In the genomic region with DNA sequence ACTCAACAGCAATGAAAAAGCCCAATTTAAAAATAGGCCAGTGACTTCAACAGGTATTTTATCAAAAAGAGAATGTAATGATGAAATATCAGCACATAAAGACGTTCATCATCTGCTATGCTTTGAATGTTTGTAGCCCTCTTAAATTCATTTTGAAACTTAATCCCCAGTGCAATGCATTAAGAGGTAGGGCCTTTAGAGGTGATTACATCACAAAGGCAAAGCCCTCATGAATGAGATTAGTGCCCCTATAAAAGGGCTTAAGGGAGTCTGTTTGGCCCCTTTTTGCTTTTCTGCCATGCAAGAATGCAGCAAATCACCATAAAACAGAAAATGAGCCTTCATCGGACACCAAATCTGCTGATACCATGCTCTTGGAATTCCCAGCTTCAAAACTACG, we compare ENCODE assay signal across 31 cellular contexts.
"Had no signal": no experiment of that assay in that cellular context is flagged by ENCODE, and none has a peak within 500 bp of the region (broad histone marks: within the 10 kb centered on the region; RNA-seq: fewer than 3 reads in every experiment).

No MANE protein-coding gene starts in this region.

- H3K4me1 Mint-ChIP-seq: activated CD4-positive, alpha-beta memory T cell treated with anti-CD3 and anti-CD28 coated beads, Interleukin-2, amount 10 ng/mL, durations not matched to agents 7 days and 5 days; activated CD4-positive, alpha-beta T cell treated with anti-CD3 and anti-CD28 coated beads, Interleukin-2, amount 10 ng/mL, durations not matched to agents 7 days and 5 days; activated naive CD4-positive, alpha-beta T cell treated with anti-CD3 and anti-CD28 coated beads, Interleukin-2, amount 50 U/mL, for 24 hours; activated naive CD8-positive, alpha-beta T cell treated with anti-CD3 and anti-CD28 coated beads for 36 hours; activated naive CD8-positive, alpha-beta T cell treated with anti-CD3 and anti-CD28 coated beads, Interleukin-2, amount 50 U/mL, for 24 hours; brain had no signal

- H3K27me3 ChIP-seq: adrenal gland, breast epithelium, cardiac muscle cell, colonic mucosa, esophagus squamous epithelium, gastroesophageal sphincter, heart right ventricle had no signal

- H3K4me3 ChIP-seq: adrenal gland, breast epithelium, cardiac muscle cell, colonic mucosa, esophagus squamous epithelium, gastroesophageal sphincter, heart right ventricle had no signal

- H3K27me3 Mint-ChIP-seq: activated CD4-positive, alpha-beta memory T cell treated with anti-CD3 and anti-CD28 coated beads, Interleukin-2, amount 10 ng/mL, durations not matched to agents 7 days and 5 days; activated CD4-positive, alpha-beta T cell treated with anti-CD3 and anti-CD28 coated beads, Interleukin-2, amount 10 ng/mL, durations not matched to agents 7 days and 5 days; activated naive CD4-positive, alpha-beta T cell treated with anti-CD3 and anti-CD28 coated beads, Interleukin-2, amount 50 U/mL, for 24 hours; activated naive CD8-positive, alpha-beta T cell treated with anti-CD3 and anti-CD28 coated beads for 36 hours; activated naive CD8-positive, alpha-beta T cell treated with anti-CD3 and anti-CD28 coated beads, Interleukin-2, amount 50 U/mL, for 24 hours; brain had no signal

- H3K4me3 Mint-ChIP-seq: activated CD4-positive, alpha-beta memory T cell treated with anti-CD3 and anti-CD28 coated beads, Interleukin-2, amount 10 ng/mL, durations not matched to agents 7 days and 5 days; activated CD4-positive, alpha-beta T cell treated with anti-CD3 and anti-CD28 coated beads, Interleukin-2, amount 10 ng/mL, durations not matched to agents 7 days and 5 days; activated naive CD4-positive, alpha-beta T cell treated with anti-CD3 and anti-CD28 coated beads for 36 hours; activated naive CD4-positive, alpha-beta T cell treated with anti-CD3 and anti-CD28 coated beads, Interleukin-2, amount 50 U/mL, for 24 hours; activated naive CD8-positive, alpha-beta T cell treated with anti-CD3 and anti-CD28 coated beads for 36 hours; activated naive CD8-positive, alpha-beta T cell treated with anti-CD3 and anti-CD28 coated beads, Interleukin-2, amount 50 U/mL, for 24 hours; activated T-helper 1 cell treated with anti-CD3 and anti-CD28 coated beads, Interleukin-12 subunit alpha, Interleukin-12 subunit beta, Interleukin-2, Interleukin-4 antibody, amounts not matched to agents 30 ng/mL and 10 ng/mL and 1 ng/mL, durations not matched to agents 14 hours and 24 hours and 36 hours; brain had no signal

- H3K27ac ChIP-seq: adrenal gland, breast epithelium, cardiac muscle cell, colonic mucosa, epithelial cell of prostate, esophagus squamous epithelium, gastroesophageal sphincter, heart right ventricle had no signal

- H3K9me3 ChIP-seq: adrenal gland, colonic mucosa had no signal

- H3K36me3 ChIP-seq: adrenal gland, breast epithelium, cardiac muscle cell, colonic mucosa, esophagus squamous epithelium, gastroesophageal sphincter, heart right ventricle had no signal

- H3K4me1 ChIP-seq: adrenal gland, breast epithelium, colonic mucosa, esophagus squamous epithelium, gastroesophageal sphincter, heart right ventricle had no signal

- ATAC-seq: activated naive CD8-positive, alpha-beta T cell treated with anti-CD3 and anti-CD28 coated beads, Interleukin-2, amount 50 U/mL, for 24 hours; gastroesophageal sphincter; heart right ventricle had no signal

- DNase-seq: activated CD4-positive, alpha-beta memory T cell treated with anti-CD3 and anti-CD28 coated beads, Interleukin-2, amount 10 ng/mL, durations not matched to agents 7 days and 5 days; activated CD4-positive, alpha-beta T cell treated with anti-CD3 and anti-CD28 coated beads for 1 hour; activated CD4-positive, alpha-beta T cell treated with anti-CD3 and anti-CD28 coated beads for 4 hours; activated CD4-positive, alpha-beta T cell treated with anti-CD3 and anti-CD28 coated beads, Interleukin-2, amount 10 ng/mL, durations not matched to agents 7 days and 5 days; activated CD4-positive, alpha-beta T cell treated with anti-CD3 and anti-CD28 coated beads, Interleukin-2, amount 50 U/mL, for 4 hours; activated CD8-positive, alpha-beta memory T cell treated with anti-CD3 and anti-CD28 coated beads for 24 hours; activated effector memory CD4-positive, alpha-beta T cell treated with anti-CD3 and anti-CD28 coated beads, Interleukin-2, amount 50 U/mL, for 16 hours; activated naive CD4-positive, alpha-beta T cell treated with anti-CD3 and anti-CD28 coated beads for 36 hours; activated naive CD8-positive, alpha-beta T cell treated with anti-CD3 and anti-CD28 coated beads for 36 hours; activated naive CD8-positive, alpha-beta T cell treated with anti-CD3 and anti-CD28 coated beads, Interleukin-2, amount 50 U/mL, for 24 hours; activated T-cell treated with anti-CD3 and anti-CD28 coated beads, Interleukin-2, amount 50 U/mL, for 1 hour; activated T-cell treated with anti-CD3 and anti-CD28 coated beads, Interleukin-2, amount 50 U/mL, for 48 hours; adrenal gland; amygdala; aorta; central memory CD4-positive, alpha-beta T cell; cerebellar nuclear complex; colonic mucosa; effector CD8-positive, alpha-beta T cell; esophagus squamous epithelium; foreskin melanocyte; heart right ventricle; T-helper 2 cell had no signal

- H3K27ac Mint-ChIP-seq: activated CD4-positive, alpha-beta memory T cell treated with anti-CD3 and anti-CD28 coated beads, Interleukin-2, amount 10 ng/mL, durations not matched to agents 7 days and 5 days; activated CD4-positive, alpha-beta T cell treated with anti-CD3 and anti-CD28 coated beads, Interleukin-2, amount 10 ng/mL, durations not matched to agents 7 days and 5 days; activated naive CD4-positive, alpha-beta T cell treated with anti-CD3 and anti-CD28 coated beads for 36 hours; activated naive CD4-positive, alpha-beta T cell treated with anti-CD3 and anti-CD28 coated beads, Interleukin-2, amount 50 U/mL, for 24 hours; activated naive CD8-positive, alpha-beta T cell treated with anti-CD3 and anti-CD28 coated beads for 36 hours; activated naive CD8-positive, alpha-beta T cell treated with anti-CD3 and anti-CD28 coated beads, Interleukin-2, amount 50 U/mL, for 24 hours; activated T-helper 1 cell treated with anti-CD3 and anti-CD28 coated beads, Interleukin-12 subunit alpha, Interleukin-12 subunit beta, Interleukin-2, Interleukin-4 antibody, amounts not matched to agents 30 ng/mL and 10 ng/mL and 1 ng/mL, durations not matched to agents 14 hours and 24 hours and 36 hours; activated T-helper 2 cell treated with anti-CD3 and anti-CD28 coated beads, Interferon-gamma antibody, Interleukin-2, Interleukin-4, amounts not matched to agents 10 μg/mL and 5 μg/mL and 100 μg/mL, durations not matched to agents 14 hours and 24 hours and 36 hours; brain had no signal
